18 cellular contexts compared by ENCODE assay signal in genomic region chr6:49607391-49607982, GRCh38. TPM values are rescaled to one million over a fixed set of nuclear protein-coding genes. Genes with fewer than 3 reads are reported as not detected.
DNase-seq lines count a peak whose midpoint lies in the region; ATAC-seq and TF ChIP-seq lines count a peak whose summit lies in the region.
"Had no signal": no experiment of that assay in that cellular context is flagged by ENCODE, and none has a peak within 500 bp of the region (broad histone marks: within the 10 kb centered on the region; RNA-seq: fewer than 3 reads in every experiment).

No MANE protein-coding gene starts in this region.

- ATAC-seq in GM19372 (IDR thresholded peaks at IDR 0.05; ENCODE audit: low read depth, unreplicated experiment) (peak; percentile 18), HG03039 (IDR thresholded peaks at IDR 0.05; ENCODE audit: unreplicated experiment) (no peak)
- ATAC-seq: Right ventricle myocardium inferior had no signal

- H3K4me3 ChIP-seq in HUES48 (ENCODE audit: low read depth, low read length): 0 out of 2 replicates have a peak overlapping the region, but pooled peaks have one; percentile 10
- H3K4me3 ChIP-seq: BLaER1, MG63, psoas muscle, smooth muscle cell, vagina had no signal

- DNase-seq in chondrocyte (ENCODE audit: low spot score) (no peak), progenitor cell of endocrine pancreas (ENCODE audit: low spot score, unreplicated experiment) (no peak), retina (no peak)
- no peak for DNase-seq in stimulated activated naive CD4-positive, alpha-beta T cell treated with Interleukin-2 at 50 U/mL for 16 hours (lab: John Stamatoyannopoulos, UW)
- DNase-seq: activated naive CD4-positive, alpha-beta T cell; activated T-cell treated with anti-CD3 and anti-CD28 coated beads for 4 hours; cerebellar nuclear complex; effector CD8-positive, alpha-beta T cell; psoas muscle had no signal

- peaks cover 2% of the 10 kb centered on the region for H3K4me1 Mint-ChIP-seq in chondrocyte (ENCODE audit: low read depth)
- peaks cover 3% of the 10 kb centered on the region for H3K4me1 Mint-ChIP-seq in progenitor cell of endocrine pancreas (ENCODE audit: low read depth)

- H3K27me3 Mint-ChIP-seq in chondrocyte (ENCODE audit: low read depth) (peaks cover 32% of the 10 kb centered on the region), progenitor cell of endocrine pancreas (no peaks in the 10 kb centered on the region)

- no peak overlapping the region for H3K4me3 Mint-ChIP-seq in chondrocyte (ENCODE audit: unreplicated experiment)
- no peak overlapping the region for H3K4me3 Mint-ChIP-seq in progenitor cell of endocrine pancreas (ENCODE audit: low read depth)

- H3K9me3 Mint-ChIP-seq in chondrocyte (ENCODE audit: low read depth) (peaks cover 3% of the 10 kb centered on the region), progenitor cell of endocrine pancreas (ENCODE audit: low read depth) (no peaks in the 10 kb centered on the region)

- peak overlapping the region; percentile 83 for H3K27ac ChIP-seq in HUES48 (ENCODE audit: low read depth, low read length)
- H3K27ac ChIP-seq: BLaER1, psoas muscle, vagina had no signal

- no peak overlapping the region for H3K9ac ChIP-seq in HUES48 (ENCODE audit: low read depth, low read length)
- H3K9ac ChIP-seq: BLaER1 had no signal

- H3K9me3 ChIP-seq in HUES48 (ENCODE audit: control insufficient read depth, insufficient read depth, low read length): no peaks in the 10 kb centered on the region
- H3K9me3 ChIP-seq: BLaER1, psoas muscle, vagina had no signal

- no peaks in the 10 kb centered on the region for H3K27me3 ChIP-seq in HUES48 (ENCODE audit: control insufficient read depth, insufficient read depth, low read length)
- H3K27me3 ChIP-seq: BLaER1, MG63, vagina had no signal

- H3K36me3 ChIP-seq in HUES48 (ENCODE audit: control insufficient read depth, insufficient read depth, low read length): no peaks in the 10 kb centered on the region
- H3K36me3 ChIP-seq: BLaER1, MG63, vagina had no signal

- H3K36me3 Mint-ChIP-seq in chondrocyte (ENCODE audit: low read depth) (no peaks in the 10 kb centered on the region), progenitor cell of endocrine pancreas (ENCODE audit: insufficient read depth) (no peaks in the 10 kb centered on the region)

- peak; percentile 69 for TF ChIP-seq CTCF in chondrocyte (IDR thresholded peaks at IDR 0.05)
- peak; percentile 5 for TF ChIP-seq CTCF in progenitor cell of endocrine pancreas (IDR thresholded peaks at IDR 0.05; ENCODE audit: unreplicated experiment)

- H3K4me1 ChIP-seq in HUES48 (ENCODE audit: control insufficient read depth, insufficient read depth, low read length): peaks cover 23% of the 10 kb centered on the region
- H3K4me1 ChIP-seq: psoas muscle, vagina had no signal

- H3K27ac Mint-ChIP-seq in chondrocyte (ENCODE audit: unreplicated experiment) (no peak overlapping the region), progenitor cell of endocrine pancreas (no peak overlapping the region)

RNA-seq across cellular contexts. Expression of gene RHAG, which starts 29.2 kb away (rescaled TPM):
- total RNA-seq in chondrocyte (not detected in 3 replicates), progenitor cell of endocrine pancreas (not detected in 2 replicates)
- total RNA-seq: psoas muscle, smooth muscle cell, subcutaneous adipose tissue had no signal

RNA-seq across cellular contexts. Expression of gene C6orf141, which starts 57.0 kb away (rescaled TPM):
- not detected in 3 replicates for total RNA-seq in chondrocyte
- 9.4 and 12.3 TPM in 2 replicates for total RNA-seq in progenitor cell of endocrine pancreas
- total RNA-seq: Right ventricle myocardium inferior had no signal

Comparison
In these comparisons a context has a peak if more than half of its experiments do, and no peak if none do; other contexts are left out.
1. RNA of gene C6orf141, which starts 57.0 kb away (total RNA-seq): 9.4 to 12.3 TPM in progenitor cell of endocrine pancreas; not detected in chondrocyte; every median in the first group is over 10 times any median in the second.